In genomic region chr1:82114887-82115286, GRCh38 we compare ENCODE assay signal across 28 cellular contexts.
"Had no signal": no experiment of that assay in that cellular context is flagged by ENCODE, and none has a peak within 500 bp of the region (broad histone marks: within the 10 kb centered on the region; RNA-seq: fewer than 3 reads in every experiment).

No MANE protein-coding gene starts in this region.

- FAIRE-seq: colon, endometrium, endothelial cell of umbilical vein, frontal cortex had no signal

- ATAC-seq: effector memory CD8-positive, alpha-beta T cell; esophagus mucosa; foreskin keratinocyte; gastrocnemius medialis; gastroesophageal sphincter; heart left ventricle; heart right ventricle had no signal

- H3K27me3 ChIP-seq: colonic mucosa, dorsolateral prefrontal cortex, esophagus muscularis mucosa, esophagus squamous epithelium, foreskin keratinocyte, gastrocnemius medialis, gastroesophageal sphincter, heart left ventricle, heart right ventricle had no signal

- H3K27ac ChIP-seq: colonic mucosa, coronary artery, dorsolateral prefrontal cortex, epithelial cell of prostate, esophagus muscularis mucosa, esophagus squamous epithelium, foreskin keratinocyte, gastrocnemius medialis, gastroesophageal sphincter, heart left ventricle, heart right ventricle had no signal

- H3K9me3 ChIP-seq: colonic mucosa, esophagus muscularis mucosa, esophagus squamous epithelium, gastrocnemius medialis, gastroesophageal sphincter, heart left ventricle, heart right ventricle had no signal

- H3K4me1 ChIP-seq: colonic mucosa, foreskin keratinocyte had no signal

- H3K4me3 ChIP-seq: colonic mucosa, coronary artery, dorsolateral prefrontal cortex, esophagus muscularis mucosa, esophagus squamous epithelium, gastrocnemius medialis, gastroesophageal sphincter, heart left ventricle, heart right ventricle had no signal

- DNase-seq: colonic mucosa; cortex of kidney; dermis blood vessel endothelial cell; dorsolateral prefrontal cortex; effector CD4-positive, alpha-beta T cell; effector CD8-positive, alpha-beta T cell; effector memory CD4-positive, alpha-beta T cell; effector memory CD8-positive, alpha-beta T cell; endodermal cell; erythroblast; esophagus squamous epithelium; foreskin fibroblast; foreskin keratinocyte; foreskin melanocyte; gastrocnemius medialis; glutamatergic neuron; head of caudate nucleus; heart left ventricle; heart right ventricle had no signal

- H3K36me3 ChIP-seq: colonic mucosa, esophagus muscularis mucosa, esophagus squamous epithelium, gastrocnemius medialis, gastroesophageal sphincter, heart left ventricle, heart right ventricle had no signal
